In genomic region chr4:4182835-4183568, GRCh38 we compare ENCODE assay signal across 9 cellular contexts. TPM values are rescaled to one million over a fixed set of nuclear protein-coding genes. Genes with fewer than 3 reads are reported as not detected.
DNase-seq lines count a peak whose midpoint lies in the region; ATAC-seq and TF ChIP-seq lines count a peak whose summit lies in the region.
"Had no signal": no experiment of that assay in that cellular context is flagged by ENCODE, and none has a peak within 500 bp of the region (broad histone marks: within the 10 kb centered on the region; RNA-seq: fewer than 3 reads in every experiment).

No MANE protein-coding gene starts in this region.

- DNase-seq in activated T-cell treated with anti-CD3 and anti-CD28 coated beads for 48 hours (ENCODE audit: low read depth), result peak; percentile 20
- DNase-seq in activated T-cell treated with anti-CD3 and anti-CD28 coated beads for 4 hours, result no peak
- DNase-seq in LHCN-M2 (ENCODE audit: low read depth), result peak; percentile 29
- no peak for DNase-seq in chondrocyte (ENCODE audit: low spot score)
- DNase-seq in T-helper 9 cell, result no peak
- DNase-seq in SK-N-DZ (ENCODE audit: low spot score), result no peak

- H3K27ac ChIP-seq in neutrophil, result no peak overlapping the region

- no peaks in the 10 kb centered on the region for H3K4me1 Mint-ChIP-seq in chondrocyte (ENCODE audit: low read depth)

- H3K4me1 ChIP-seq in neutrophil (ENCODE audit: control insufficient read depth in 1 of 2, insufficient read depth in 1 of 2, low read depth in 1 of 2, low read length in 1 of 2), result no peaks in the 10 kb centered on the region

- no peak for ATAC-seq in GM18873 (IDR thresholded peaks at IDR 0.05; ENCODE audit: low FRiP score, unreplicated experiment)

- peak; percentile 77 for TF ChIP-seq CTCF in chondrocyte (IDR thresholded peaks at IDR 0.05)
- peak; percentile 36 for TF ChIP-seq CTCF in neutrophil (IDR thresholded peaks at IDR 0.05)

- no peaks in the 10 kb centered on the region for H3K9me3 ChIP-seq in neutrophil

- no peak overlapping the region for H3K27ac Mint-ChIP-seq in chondrocyte (ENCODE audit: unreplicated experiment)
- H3K27ac Mint-ChIP-seq: activated naive CD8-positive, alpha-beta T cell had no signal

- H3K4me3 ChIP-seq in neutrophil (ENCODE audit: low read depth in 1 of 2, low read length in 1 of 2), result no peak overlapping the region

- peaks cover 16% of the 10 kb centered on the region for H3K27me3 ChIP-seq in neutrophil

- peaks cover 52% of the 10 kb centered on the region for H3K27me3 Mint-ChIP-seq in chondrocyte (ENCODE audit: low read depth)

- no peaks in the 10 kb centered on the region for H3K36me3 ChIP-seq in neutrophil

- no peaks in the 10 kb centered on the region for H3K9me3 Mint-ChIP-seq in chondrocyte (ENCODE audit: low read depth)

- no peaks in the 10 kb centered on the region for H3K36me3 Mint-ChIP-seq in chondrocyte (ENCODE audit: low read depth)
- H3K36me3 Mint-ChIP-seq: activated naive CD8-positive, alpha-beta T cell had no signal

- no peak overlapping the region for H3K4me3 Mint-ChIP-seq in chondrocyte (ENCODE audit: unreplicated experiment)
- H3K4me3 Mint-ChIP-seq: activated naive CD8-positive, alpha-beta T cell had no signal

RNA-seq across cellular contexts. Expression of gene OTOP1, which starts 43.7 kb away (rescaled TPM):
- not detected in 2 replicates for total RNA-seq in LHCN-M2 (2014; rRNA removed)
- not detected for polyA plus RNA-seq in LHCN-M2 (2012)
- not detected in 3 replicates for total RNA-seq in chondrocyte
- not detected in 2 replicates for polyA plus RNA-seq in SK-N-DZ (2014; cell fraction: cytosol; rRNA removed)
- polyA plus RNA-seq in SK-N-DZ (2014; cell fraction: nucleus; rRNA removed), result not detected in 2 replicates

Comparison
In these comparisons a context has a peak if more than half of its experiments do, and no peak if none do; other contexts are left out.
1. DNase-seq: peak in activated T-cell treated with anti-CD3 and anti-CD28 coated beads for 48 hours (single experiment) and LHCN-M2 (single experiment); none in activated T-cell treated with anti-CD3 and anti-CD28 coated beads for 4 hours (single experiment), chondrocyte (single experiment), T-helper 9 cell (single experiment) and SK-N-DZ (single experiment).